8 cellular contexts compared by ENCODE assay signal in the genomic region with DNA sequence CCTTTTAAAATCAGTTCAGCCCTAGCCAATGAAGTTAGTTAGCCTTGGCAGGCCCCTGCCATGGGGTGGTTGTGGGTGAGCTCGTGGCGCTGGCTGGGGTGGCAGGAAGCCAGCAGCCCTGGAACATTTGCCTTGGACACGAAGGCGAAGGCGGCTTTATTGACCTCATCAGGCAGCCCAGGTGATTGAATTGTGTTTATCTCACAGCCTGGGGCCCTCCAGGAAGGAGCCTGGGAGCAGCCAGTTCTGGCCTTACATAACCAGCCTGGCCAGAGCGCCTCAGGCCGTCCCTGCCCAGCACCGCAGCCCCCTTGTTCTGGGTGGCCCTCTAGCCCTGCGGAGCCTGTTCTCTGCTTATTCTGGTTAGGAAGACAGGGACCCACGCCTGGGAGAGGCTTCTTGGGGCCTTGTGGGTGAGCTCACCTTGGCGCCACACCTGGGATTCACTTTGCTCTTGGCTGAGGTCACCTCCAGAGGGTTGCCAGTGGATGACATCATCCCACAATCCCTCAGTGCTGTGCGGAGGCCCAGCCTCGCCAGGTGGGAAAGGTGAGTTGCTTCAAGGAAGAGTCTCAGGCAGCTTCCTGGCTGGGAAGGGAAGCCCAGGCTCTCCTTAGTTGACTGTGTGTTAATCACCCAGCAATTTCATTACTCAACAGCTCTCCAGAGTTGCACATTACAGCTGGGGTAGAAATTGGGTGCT. TPM values are rescaled to one million over a fixed set of nuclear protein-coding genes. Genes with fewer than 3 reads are reported as not detected.
DNase-seq lines count a peak whose midpoint lies in the region; ATAC-seq and TF ChIP-seq lines count a peak whose summit lies in the region.

No MANE protein-coding gene starts in this region.

- POLR2A ChIA-PET in GM10248 (lab: Yijun Ruan, JAX): interaction anchor here (2.1 kb wide), 1 partner anchor 134 kb away, joined by 11 read pairs; the partner anchor contains the start of gene DUSP1

- H3K79me2 ChIP-seq in hepatocyte: no peaks in the 10 kb centered on the region

- H3K36me3 Mint-ChIP-seq in HFFc6 (ENCODE audit: low read depth): peaks cover 23% of the 10 kb centered on the region

- peak overlapping the region; percentile 99 for H3K27ac Mint-ChIP-seq in HFFc6

- peak; percentile 97 for TF ChIP-seq EP300 in stomach (IDR thresholded peaks at IDR 0.05)

- H3K27ac ChIP-seq in adipose tissue (ENCODE audit: low read depth, low read length): peak overlapping the region; percentile 6
- peak overlapping the region; percentile 99 for H3K27ac ChIP-seq in hepatocyte
- peak overlapping the region; percentile 92 to 98 (median 96) for H3K27ac ChIP-seq in stomach

- H3K4me1 Mint-ChIP-seq in HFFc6 (ENCODE audit: low read depth): peaks cover 86% of the 10 kb centered on the region

- no peaks in the 10 kb centered on the region for H3K36me3 ChIP-seq in hepatocyte (replicated peaks; ENCODE audit: insufficient read depth, low read depth)
- H3K36me3 ChIP-seq in stomach: peaks cover 9 to 12% (median 11%) of the 10 kb centered on the region in 4 donors

- intact Hi-C loops in stomach (cut with DNase I; ENCODE audit: low total_unique reads): no loop called here

- H3K27me3 Mint-ChIP-seq in HFFc6 (ENCODE audit: insufficient read depth): peaks cover 6% of the 10 kb centered on the region

- H3K27me3 ChIP-seq in hepatocyte: no peaks in the 10 kb centered on the region
- no peaks in the 10 kb centered on the region for H3K27me3 ChIP-seq in stomach

- peak; percentile 68 for DNase-seq in HFFc6
- DNase-seq in hepatocyte (ENCODE audit: low spot score): peak; percentile 90
- peak; percentile 96 for DNase-seq in stomach
- no peak for DNase-seq in GM10248 (ENCODE audit: extremely low spot score)
- DNase-seq in NCI-H82 (lab: John Stamatoyannopoulos, UW): no peak
- DNase-seq in stimulated activated CD4-positive, alpha-beta T cell treated with anti-CD3 and anti-CD28 coated beads, Interleukin-4, amount 100 ng/mL, for 24 hours: no peak

- H3K4me2 ChIP-seq in hepatocyte: peak overlapping the region; percentile 1

- H3K4me1 ChIP-seq in hepatocyte (ENCODE audit: insufficient read depth): peaks cover 49% of the 10 kb centered on the region
- peaks cover 57 to 87% (median 68%) of the 10 kb centered on the region in 4 donors for H3K4me1 ChIP-seq in stomach

- WGBS in adipose tissue, 3 donors: 31 to 61% (median 57%) methylated on average over 12 to 13 of the region's 13 CpGs
- 49% methylated on average over 13 of the region's 13 CpGs for WGBS in hepatocyte (ENCODE audit: low lambda C conversion rate, missing lambda C conversion rate)
- WGBS in stomach, 5 donors: 25 to 55% (median 35%) methylated on average over 10 to 13 of the region's 13 CpGs

- CTCF ChIA-PET in GM10248 (lab: Yijun Ruan, JAX): interaction anchor here (0.8 to 3.3 kb wide), 8 partner anchors 9 to 194 kb away, joined by 3 to 34 read pairs (median 6); partner anchors contain the start of gene DUSP1

- H2AFZ ChIP-seq in hepatocyte: no peak overlapping the region

- H3K9me3 ChIP-seq in hepatocyte (ENCODE audit: low read depth) (no peaks in the 10 kb centered on the region), stomach (no peaks in the 10 kb centered on the region)

- no peaks in the 10 kb centered on the region for H3K9me2 ChIP-seq in hepatocyte (replicated peaks; ENCODE audit: insufficient read depth)

- H4K20me1 ChIP-seq in hepatocyte (ENCODE audit: insufficient read depth, poor library complexity, severe bottlenecking): no peaks in the 10 kb centered on the region

- H3K9me3 Mint-ChIP-seq in HFFc6: no peaks in the 10 kb centered on the region

- H3K4me3 Mint-ChIP-seq in HFFc6: peak overlapping the region; percentile 72

- TF ChIP-seq POLR2A in stomach (IDR thresholded peaks at IDR 0.05): peak in 1 of 4 donors; percentile 24

- H3K4me3 ChIP-seq in hepatocyte (no peak overlapping the region), stomach (no peak overlapping the region)

- TF ChIP-seq CTCF in HFFc6 (IDR thresholded peaks at IDR 0.05): no peak
- no peak for TF ChIP-seq CTCF in hepatocyte (IDR thresholded peaks at IDR 0.05; ENCODE audit: poor library complexity)
- no peak for TF ChIP-seq CTCF in stomach (IDR thresholded peaks at IDR 0.05)
- TF ChIP-seq CTCF in GM10248 (IDR thresholded peaks at IDR 0.05; ENCODE audit: control extremely low read depth, extremely low read depth, low read depth, missing control alignments): no peak

- no peak for ATAC-seq in HG03025 (IDR thresholded peaks at IDR 0.05; ENCODE audit: low FRiP score, unreplicated experiment)

RNA-seq across cellular contexts. Expression of gene RPL26L1, which starts 54.4 kb away (rescaled TPM):
- total RNA-seq in HFFc6 (2021; fragmentation: NEBNext Ultra II Directional; extraction: Animal tissue kit (Norgen Biotek cat#: 25700)): 100 to 1,000 TPM in 5 of 6 experiments, 10 to 100 TPM in 1; 88.9 to 122 (median 113) TPM
- polyA plus RNA-seq in adipose tissue (10 to 100 TPM; 29.3 to 46.7 (median 45.1) TPM), hepatocyte (55.2 and 69.1 TPM in 2 replicates), stomach (10 to 100 TPM; 39.9 to 62.1 (median 60.8) TPM)
- total RNA-seq in hepatocyte (48.0 and 51.5 TPM in 2 replicates), stomach (10 to 100 TPM in 4 of 5 donors, 1 to 10 TPM in 1; 7.0 to 51.6 (median 21.9) TPM)

Comparison
In these comparisons a context has a peak if more than half of its experiments do, and no peak if none do; other contexts are left out.
1. DNase-seq: peak in HFFc6 (single experiment), hepatocyte (single experiment) and stomach (single experiment); none in GM10248 (single experiment), NCI-H82 (single experiment) and stimulated activated CD4-positive, alpha-beta T cell treated with anti-CD3 and anti-CD28 coated beads, Interleukin-4, amount 100 ng/mL, for 24 hours (single experiment).
2. H3K27ac ChIP-seq: peak in every context shown above with its lines; median percentile 99 in hepatocyte; 96 in stomach; 6 in adipose tissue.